In genomic region chr18:21629089-21629832, GRCh38 we compare ENCODE assay signal across 10 cellular contexts. TPM values are rescaled to one million over a fixed set of nuclear protein-coding genes. Genes with fewer than 3 reads are reported as not detected.
DNase-seq lines count a peak whose midpoint lies in the region; ATAC-seq and TF ChIP-seq lines count a peak whose summit lies in the region.
"Had no signal": no experiment of that assay in that cellular context is flagged by ENCODE, and none has a peak within 500 bp of the region (broad histone marks: within the 10 kb centered on the region; RNA-seq: fewer than 3 reads in every experiment).

No MANE protein-coding gene starts in this region.

- peaks cover 8 to 24% of the 10 kb centered on the region in 2 donors for H3K4me1 Mint-ChIP-seq in immature natural killer cell
- no peaks in the 10 kb centered on the region for H3K4me1 Mint-ChIP-seq in H9

- H3K4me3 Mint-ChIP-seq in immature natural killer cell (peak overlapping the region in 1 of 5 donors; percentile 39), H9 (no peak overlapping the region)
- H3K4me3 Mint-ChIP-seq: dendritic cell treated with granulocyte-macrophage colony-stimulating factor and Interleukin-4, amounts not matched to agents 40 ng/mL and 50 ng/mL, for 4 days had no signal

- H3K27ac Mint-ChIP-seq in immature natural killer cell (peak overlapping the region; percentile 2 to 71 (median 66)), H9 (0 out of 7 replicates have a peak overlapping the region, but pooled peaks of 1 of the 3 experiments have one; percentile 3)
- H3K27ac Mint-ChIP-seq: dendritic cell treated with granulocyte-macrophage colony-stimulating factor and Interleukin-4, amounts not matched to agents 40 ng/mL and 50 ng/mL, for 4 days had no signal

- H2BK15ac ChIP-seq in H9 (ENCODE audit: low read depth, low read length) = no peak overlapping the region

- no peak overlapping the region for H4K91ac ChIP-seq in H9 (ENCODE audit: insufficient read length, low read depth, low read length)

- no peaks in the 10 kb centered on the region; the same call in 1 of the 2 replicates for H3K79me2 ChIP-seq in H9 (ENCODE audit: insufficient read depth, low read length)

- no peak overlapping the region for H3K56ac ChIP-seq in H9 (ENCODE audit: insufficient read length, low read depth, low read length)

- H2BK120ac ChIP-seq in H9 (ENCODE audit: low read depth, low read length, poor library complexity, severe bottlenecking) = no peak overlapping the region

- peaks cover 3% of the 10 kb centered on the region for H3K79me1 ChIP-seq in H9 (ENCODE audit: insufficient read depth, low read depth, low read length, poor library complexity, severe bottlenecking)

- H3K9ac ChIP-seq in H9 (ENCODE audit: extremely low read depth, insufficient read length, low read length) = no peak overlapping the region
- H3K9ac ChIP-seq: KMS-11 had no signal

- no peaks in the 10 kb centered on the region for H3K23me2 ChIP-seq in H9 (ENCODE audit: insufficient read length, low read depth, low read length, poor library complexity, severe bottlenecking)

- H2AFZ ChIP-seq in H9 (ENCODE audit: low read length) = no peak overlapping the region

- no peak overlapping the region for H2BK20ac ChIP-seq in H9 (ENCODE audit: low read depth, low read length, poor library complexity, severe bottlenecking)

- WGBS in H9 (ENCODE audit: extremely low coverage, insufficient read length, low lambda C conversion rate) = no CpG with 5 or more reads among the region's 9 CpGs

- H2BK5ac ChIP-seq in H9 (ENCODE audit: insufficient read length, low read length) = no peak overlapping the region

- H4K8ac ChIP-seq in H9 (replicated peaks; ENCODE audit: insufficient read length, low read depth, low read length) = no peak overlapping the region

- H3K27me3 Mint-ChIP-seq in immature natural killer cell (ENCODE audit: low read depth in 3 of 3) (no peaks in the 10 kb centered on the region), H9 (ENCODE audit: low read depth) (no peaks in the 10 kb centered on the region)
- H3K27me3 Mint-ChIP-seq: dendritic cell treated with granulocyte-macrophage colony-stimulating factor and Interleukin-4, amounts not matched to agents 40 ng/mL and 50 ng/mL, for 4 days had no signal

- H4K20me1 ChIP-seq in H9 (ENCODE audit: control insufficient read depth, insufficient read depth, insufficient read length) = no peaks in the 10 kb centered on the region

- H3K4me1 ChIP-seq in H9 (ENCODE audit: insufficient read depth, low read length) = no peaks in the 10 kb centered on the region
- H3K4me1 ChIP-seq: prostate gland had no signal

- H3K4me2 ChIP-seq in H9 (ENCODE audit: insufficient read depth, insufficient read length, low read length) = no peak overlapping the region
- H3K4me2 ChIP-seq: KMS-11 had no signal

- peaks cover 6 to 27% (median 15%) of the 10 kb centered on the region in 3 donors for H3K36me3 Mint-ChIP-seq in immature natural killer cell
- H3K36me3 Mint-ChIP-seq in H9 (ENCODE audit: insufficient read depth in 1 of 3, low read depth in 3 of 3) = peaks cover 47 to 85% (median 78%) of the 10 kb centered on the region in 3 experiments; a peak in 6 of 7 replicates

- H2BK12ac ChIP-seq in H9 (ENCODE audit: insufficient read length, low read depth, low read length) = no peak overlapping the region

- H3K27ac ChIP-seq in H9 (ENCODE audit: insufficient read length, low read depth, low read length) = no peak overlapping the region
- H3K27ac ChIP-seq: KMS-11, prostate gland had no signal

- no peaks in the 10 kb centered on the region for H3K27me3 ChIP-seq in H9 (ENCODE audit: insufficient read depth, low read length)

- no peak overlapping the region for H3T11ph ChIP-seq in H9 (ENCODE audit: low read length)

- ATAC-seq in GM18858 (IDR thresholded peaks at IDR 0.05; ENCODE audit: unreplicated experiment) (peak; percentile 89), GM21515 (IDR thresholded peaks at IDR 0.05; ENCODE audit: unreplicated experiment) (peak; percentile 96), HG03196 (IDR thresholded peaks at IDR 0.05; ENCODE audit: unreplicated experiment) (peak; percentile 83)

- H2AK5ac ChIP-seq in H9 (ENCODE audit: insufficient read length, low read length) = no peak overlapping the region

- H3K23ac ChIP-seq in H9 (ENCODE audit: insufficient read length, low read depth, low read length) = no peak overlapping the region

- H3K9me3 ChIP-seq in H9 (ENCODE audit: control insufficient read depth, low read depth, low read length) = no peaks in the 10 kb centered on the region
- H3K9me3 ChIP-seq: prostate gland had no signal

- DNase-seq in immature natural killer cell = no peak
- no peak for DNase-seq in DMS 273 (lab: John Stamatoyannopoulos, UW; ENCODE audit: unreplicated experiment)
- no peak for DNase-seq in UCSD-AML1 (lab: John Stamatoyannopoulos, UW; ENCODE audit: unreplicated experiment)
- DNase-seq in H9 = no peak

- H3K9me3 Mint-ChIP-seq in immature natural killer cell (no peaks in the 10 kb centered on the region), H9 (no peaks in the 10 kb centered on the region)
- H3K9me3 Mint-ChIP-seq: dendritic cell treated with granulocyte-macrophage colony-stimulating factor and Interleukin-4, amounts not matched to agents 40 ng/mL and 50 ng/mL, for 4 days had no signal

- H3K18ac ChIP-seq in H9 (ENCODE audit: insufficient read length, low read depth, low read length) = no peak overlapping the region

- no peak overlapping the region for H4K5ac ChIP-seq in H9 (ENCODE audit: insufficient read length, low read depth, low read length)

- no peak overlapping the region for H3K4ac ChIP-seq in H9 (ENCODE audit: low read depth, low read length)

- no peak for TF ChIP-seq CTCF in H9 (conservative IDR thresholded peaks at IDR 0.05)

- H3K14ac ChIP-seq in H9 (ENCODE audit: insufficient read depth, low read length) = no peak overlapping the region

RNA-seq across cellular contexts. Expression of gene SNRPD1, which starts 17.1 kb away (rescaled TPM):
- polyA plus RNA-seq in immature natural killer cell = 10 to 100 TPM; 50.7 to 86.4 (median 84.8) TPM
- 174 and 178 TPM in 2 replicates for total RNA-seq in H9 (2021)

RNA-seq across cellular contexts. Expression of gene ESCO1, which starts 28.8 kb away (rescaled TPM):
- polyA plus RNA-seq in immature natural killer cell = 10 to 100 TPM in 1 of 3 donors, 1 to 10 TPM in 2; 2.5 to 11.6 (median 3.5) TPM
- total RNA-seq in H9 (2021) = 36.4 and 36.7 TPM in 2 replicates
